ENCODE assay signal across 9 cellular contexts in genomic region chr2:132670104-132670960, GRCh38. TPM values are rescaled to one million over a fixed set of nuclear protein-coding genes. Genes with fewer than 3 reads are reported as not detected.
A peak's percentile ranks its signal among the peaks of the same experiment; 100 is the strongest.
DNase-seq lines count a peak whose midpoint lies in the region; TF ChIP-seq lines count a peak whose summit lies in the region.
"Had no signal": no experiment of that assay in that cellular context is flagged by ENCODE, and none has a peak within 500 bp of the region (broad histone marks: within the 10 kb centered on the region; RNA-seq: fewer than 3 reads in every experiment).

A gene with protein sequence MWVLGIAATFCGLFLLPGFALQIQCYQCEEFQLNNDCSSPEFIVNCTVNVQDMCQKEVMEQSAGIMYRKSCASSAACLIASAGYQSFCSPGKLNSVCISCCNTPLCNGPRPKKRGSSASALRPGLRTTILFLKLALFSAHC (minus strand): TSS chr2:132670205. CDS start chr2:132669932, 273 bp downstream.

- DNase-seq in Peyer's patch (no peak), glomerular endothelial cell (ENCODE audit: extremely low read depth, low read depth, low spot score) (no peak), ovary (peak in 3 of 5 donors; percentile 13 to 37 (median 22)), NCI-H524 treated with DMSO at 0.1 percent for 48 hours (lab: John Stamatoyannopoulos, UW) (no peak), cerebellar cortex (ENCODE audit: low spot score) (no peak), erythroblast (lab: John Stamatoyannopoulos, UW) (no peak)
- DNase-seq in stimulated activated CD4-positive, alpha-beta T cell treated with anti-CD3 and anti-CD28 coated beads, Interleukin-15, amount 100 ng/mL, for 24 hours = no peak

- H3K27ac ChIP-seq in Peyer's patch (no peak within 1 kb of the TSS), ovary (no peak within 1 kb of the TSS)

- peak; percentile 21; the same call in 1 of the 3 replicates for TF ChIP-seq CTCF in GM12872 (IDR thresholded peaks at IDR 0.05; ENCODE audit: insufficient read depth, low read depth, low read length)
- TF ChIP-seq CTCF in Peyer's patch (IDR thresholded peaks at IDR 0.05) = no peak
- TF ChIP-seq CTCF in ovary (IDR thresholded peaks at IDR 0.05) = no peak

- H3K36me3 ChIP-seq in Peyer's patch (no peaks in the 10 kb centered on the region), ovary (no peaks in the 10 kb centered on the region)

- 0 to 1% (median 0%) methylated on average over 63 to 74 of the region's 74 CpGs for WGBS in ovary, 3 donors

- H3K4me3 ChIP-seq in Peyer's patch = peak within 1 kb of the TSS; percentile 3 to 53 (median 40)
- peak within 1 kb of the TSS; percentile 26 for H3K4me3 ChIP-seq in ovary

- TF ChIP-seq EP300 in ovary (IDR thresholded peaks at IDR 0.05) = no peak

- TF ChIP-seq POLR2A in Peyer's patch (IDR thresholded peaks at IDR 0.05) = no peak
- no peak for TF ChIP-seq POLR2A in ovary (IDR thresholded peaks at IDR 0.05)
- no peak for TF ChIP-seq POLR2A in erythroblast (IDR thresholded peaks at IDR 0.05; ENCODE audit: low read length)

- peaks cover 0 to 6% of the 10 kb centered on the region in 2 donors for H3K27me3 ChIP-seq in Peyer's patch
- no peaks in the 10 kb centered on the region for H3K27me3 ChIP-seq in ovary

- intact Hi-C loops in ovary (cut with DNase I) = no loop called here

- H3K9me3 ChIP-seq in Peyer's patch = no peaks in the 10 kb centered on the region
- no peaks in the 10 kb centered on the region for H3K9me3 ChIP-seq in ovary

- H3K4me1 ChIP-seq in Peyer's patch (peaks cover 0 to 31% (median 0%) of the 10 kb centered on the region in 4 donors), ovary (ENCODE audit: insufficient read depth) (peaks cover 7% of the 10 kb centered on the region)

RNA-seq across cellular contexts. Expression of the gene that starts here (rescaled TPM):
- total RNA-seq in Peyer's patch (under 1 TPM in 1 of 4 donors, not detected in 3; 0.88 TPM), glomerular endothelial cell (18.8 and 29.2 TPM in 2 replicates), ovary (10 to 100 TPM in 2 of 7 donors, 1 to 10 TPM in 3, not detected in 2; 4.1 to 77.3 (median 8.9) TPM)
- polyA plus RNA-seq in ovary = 1 to 10 TPM in 1 of 2 donors, under 1 TPM in 1; 0.83 to 1.6 TPM
- total RNA-seq: LHCN-M2 had no signal

Comparison
In these comparisons a context has a peak if more than half of its experiments do, and no peak if none do; other contexts are left out.
1. DNase-seq: peak in ovary (3 of 5); none in Peyer's patch (0 of 3), glomerular endothelial cell (single experiment), NCI-H524 treated with DMSO at 0.1 percent for 48 hours (single experiment), stimulated activated CD4-positive, alpha-beta T cell treated with anti-CD3 and anti-CD28 coated beads, Interleukin-15, amount 100 ng/mL, for 24 hours (single experiment), cerebellar cortex (single experiment) and erythroblast (0 of 2).